In genomic region chr10:102113956-102114857, GRCh38 we compare ENCODE assay signal across 8 cellular contexts. TPM values are rescaled to one million over a fixed set of nuclear protein-coding genes. Genes with fewer than 3 reads are reported as not detected.
DNase-seq lines count a peak whose midpoint lies in the region; ATAC-seq and TF ChIP-seq lines count a peak whose summit lies in the region.

No MANE protein-coding gene starts in this region.

- H3K9me3 Mint-ChIP-seq in GM23338 = no peaks in the 10 kb centered on the region; the same call in 1 of the 3 replicates
- H3K9me3 Mint-ChIP-seq in memory B cell = no peaks in the 10 kb centered on the region
- no peaks in the 10 kb centered on the region for H3K9me3 Mint-ChIP-seq in type B pancreatic cell

- H3F3A ChIP-seq in GM23338 (replicated peaks; ENCODE audit: low read depth) = peaks cover 22% of the 10 kb centered on the region; the same call in 1 of the 2 replicates

- H3K4me1 Mint-ChIP-seq in GM23338 (peaks cover 65% of the 10 kb centered on the region), memory B cell (peaks cover 54% of the 10 kb centered on the region), type B pancreatic cell (ENCODE audit: unreplicated experiment) (peaks cover 52% of the 10 kb centered on the region)

- no peaks in the 10 kb centered on the region for H3K9me2 ChIP-seq in GM23338 (ENCODE audit: insufficient read depth)

- TF ChIP-seq CTCF in GM23338 (conservative IDR thresholded peaks at IDR 0.05; ENCODE audit: low read depth in 2 of 2) (no peak), choroid plexus epithelial cell (conservative IDR thresholded peaks at IDR 0.05; ENCODE audit: low read depth, low read length) (no peak), type B pancreatic cell (conservative IDR thresholded peaks at IDR 0.05) (no peak)

- H3K4me3 ChIP-seq in GM23338 = peak overlapping the region; percentile 95
- H3K4me3 ChIP-seq in NT2/D1 (ENCODE audit: insufficient read length, low read depth) = peak overlapping the region; percentile 66
- peak overlapping the region; percentile 76 for H3K4me3 ChIP-seq in choroid plexus epithelial cell (ENCODE audit: low read depth, low read length)

- H3K36me3 Mint-ChIP-seq in GM23338 (ENCODE audit: low read depth) = peaks cover 37% of the 10 kb centered on the region
- H3K36me3 Mint-ChIP-seq in memory B cell = peaks cover 13% of the 10 kb centered on the region
- peaks cover 22% of the 10 kb centered on the region for H3K36me3 Mint-ChIP-seq in type B pancreatic cell

- H3K4me1 ChIP-seq in GM23338 (ENCODE audit: insufficient read depth) (peaks cover 54% of the 10 kb centered on the region), NT2/D1 (ENCODE audit: insufficient read depth, insufficient read length) (peaks cover 8% of the 10 kb centered on the region)

- H3K27ac Mint-ChIP-seq in GM23338 (peak overlapping the region; percentile 88), memory B cell (peak overlapping the region; percentile 95), type B pancreatic cell (peak overlapping the region; percentile 98)

- H3K4me3 Mint-ChIP-seq in GM23338 = peak overlapping the region; percentile 89
- H3K4me3 Mint-ChIP-seq in memory B cell = peak overlapping the region; percentile 88
- H3K4me3 Mint-ChIP-seq in type B pancreatic cell = peak overlapping the region; percentile 94

- H3K27me3 ChIP-seq in GM23338 (ENCODE audit: insufficient read depth) (no peaks in the 10 kb centered on the region), NT2/D1 (ENCODE audit: insufficient read depth, insufficient read length) (no peaks in the 10 kb centered on the region)

- H3K36me3 ChIP-seq in GM23338 (ENCODE audit: insufficient read depth) (peaks cover 19% of the 10 kb centered on the region), NT2/D1 (ENCODE audit: insufficient read depth, insufficient read length, low read length) (peaks cover 40% of the 10 kb centered on the region)

- peak overlapping the region; percentile 91 for H3K9ac ChIP-seq in NT2/D1 (ENCODE audit: insufficient read length, low read depth)

- H3K27me3 Mint-ChIP-seq in GM23338 (ENCODE audit: insufficient read depth, low read depth, poor library complexity) = peaks cover 18% of the 10 kb centered on the region
- no peaks in the 10 kb centered on the region for H3K27me3 Mint-ChIP-seq in memory B cell
- no peaks in the 10 kb centered on the region for H3K27me3 Mint-ChIP-seq in type B pancreatic cell

- no peak overlapping the region for H2AFZ ChIP-seq in GM23338

- H3K27ac ChIP-seq in GM23338 (ENCODE audit: low read depth) = peak overlapping the region; percentile 45; the same call in 1 of the 2 replicates

- peak; percentile 42 for DNase-seq in EH (ENCODE audit: low read depth)
- DNase-seq in GM23338 (ENCODE audit: low spot score) = peak; percentile 55
- DNase-seq in NT2/D1 (ENCODE audit: low read depth, low spot score) = no peak
- DNase-seq in choroid plexus epithelial cell (ENCODE audit: low read depth) = no peak
- no peak for DNase-seq in memory B cell (ENCODE audit: low spot score in 2 of 2)
- DNase-seq in type B pancreatic cell (ENCODE audit: extremely low spot score, unreplicated experiment) = no peak
- no peak for DNase-seq in SK-N-DZ (ENCODE audit: low spot score)
- DNase-seq in HCEC 1CT = no peak

- H3K9me3 ChIP-seq in NT2/D1 (ENCODE audit: insufficient read depth, low read length) = no peaks in the 10 kb centered on the region

- H4K20me1 ChIP-seq in GM23338 (replicated peaks; ENCODE audit: insufficient read depth) = peaks cover 34% of the 10 kb centered on the region

- peak; percentile 12 for ATAC-seq in GM23338
- ATAC-seq in memory B cell (ENCODE audit: low read depth) = peak; percentile 7

- peaks cover 79% of the 10 kb centered on the region for H3K79me2 ChIP-seq in GM23338 (replicated peaks; ENCODE audit: insufficient read depth)

- peak overlapping the region; percentile 97 for H3K4me2 ChIP-seq in GM23338

TF ChIP-seq in GM23338, 12 proteins besides CTCF, POLR2A, EP300 and RAD21:
- no peak for TF ChIP-seq ZNF331 (CRISPR knock-in tag; IDR thresholded peaks at IDR 0.05; ENCODE audit: low read depth)
- no peak for TF ChIP-seq JUNB (IDR thresholded peaks at IDR 0.05; ENCODE audit: unreplicated experiment)
- no peak for TF ChIP-seq ETS1 (IDR thresholded peaks at IDR 0.05)
- no peak for TF ChIP-seq CREB1 (CRISPR knock-in tag; IDR thresholded peaks at IDR 0.05; ENCODE audit: low read depth)
- TF ChIP-seq EZH2 (IDR thresholded peaks at IDR 0.05; ENCODE audit: low read depth, unreplicated experiment) = no peak

RNA-seq across cellular contexts. Expression of gene LDB1, which starts 6.0 kb away (rescaled TPM):
- 52.9 and 69.3 TPM in 2 replicates for total RNA-seq in GM23338 (2014; rRNA removed; shearing (Covaris generic))
- 16.3 and 19.4 TPM in 2 replicates for polyA plus RNA-seq in GM23338 (2016; fragmentation: Nextera tagmentation; extraction: Ambion mirVana)
- 80.8 and 115 TPM in 2 replicates for total RNA-seq in type B pancreatic cell (ENCODE audit: low replicate concordance)
- polyA plus RNA-seq in SK-N-DZ (2014; cell fraction: cytosol; rRNA removed) = 61.6 and 73.8 TPM in 2 replicates
- polyA plus RNA-seq in SK-N-DZ (2014; cell fraction: nucleus; rRNA removed) = 187 and 202 TPM in 2 replicates

RNA-seq across cellular contexts. Expression of gene PPRC1, which starts 18.6 kb away (rescaled TPM):
- 67.5 and 70.1 TPM in 2 replicates for total RNA-seq in GM23338 (2014; rRNA removed; shearing (Covaris generic))
- 41.1 and 43.2 TPM in 2 replicates for polyA plus RNA-seq in GM23338 (2016; fragmentation: Nextera tagmentation; extraction: Ambion mirVana)
- total RNA-seq in type B pancreatic cell (ENCODE audit: low replicate concordance) = 48.6 and 51.6 TPM in 2 replicates
- 27.8 and 39.6 TPM in 2 replicates for polyA plus RNA-seq in SK-N-DZ (2014; cell fraction: cytosol; rRNA removed)
- polyA plus RNA-seq in SK-N-DZ (2014; cell fraction: nucleus; rRNA removed) = 51.7 and 69.3 TPM in 2 replicates

RNA-seq across cellular contexts. Expression of gene NOLC1, which starts 38.0 kb away (rescaled TPM):
- 145 and 178 TPM in 2 replicates for total RNA-seq in GM23338 (2014; rRNA removed; shearing (Covaris generic))
- 118 and 126 TPM in 2 replicates for polyA plus RNA-seq in GM23338 (2016; fragmentation: Nextera tagmentation; extraction: Ambion mirVana)
- total RNA-seq in type B pancreatic cell (ENCODE audit: low replicate concordance) = 74.8 and 88.0 TPM in 2 replicates
- 108 and 127 TPM in 2 replicates for polyA plus RNA-seq in SK-N-DZ (2014; cell fraction: cytosol; rRNA removed)
- 66.8 and 109 TPM in 2 replicates for polyA plus RNA-seq in SK-N-DZ (2014; cell fraction: nucleus; rRNA removed)

RNA-seq across cellular contexts. Expression of gene HPS6, which starts 49.1 kb away (rescaled TPM):
- 20.3 and 28.7 TPM in 2 replicates for total RNA-seq in GM23338 (2014; rRNA removed; shearing (Covaris generic))
- polyA plus RNA-seq in GM23338 (2016; fragmentation: Nextera tagmentation; extraction: Ambion mirVana) = 4.2 and 4.3 TPM in 2 replicates
- total RNA-seq in type B pancreatic cell (ENCODE audit: low replicate concordance) = 19.1 and 23.1 TPM in 2 replicates
- polyA plus RNA-seq in SK-N-DZ (2014; cell fraction: cytosol; rRNA removed) = 22.2 and 23.3 TPM in 2 replicates
- polyA plus RNA-seq in SK-N-DZ (2014; cell fraction: nucleus; rRNA removed) = 11.3 and 15.6 TPM in 2 replicates

RNA-seq across cellular contexts. Expression of gene ARMH3, which starts 58.2 kb away (rescaled TPM):
- 11.1 and 97.4 TPM in 2 replicates for total RNA-seq in GM23338 (2014; rRNA removed; shearing (Covaris generic))
- 8.0 and 8.7 TPM in 2 replicates for polyA plus RNA-seq in GM23338 (2016; fragmentation: Nextera tagmentation; extraction: Ambion mirVana)
- 20.5 and 22.2 TPM in 2 replicates for total RNA-seq in type B pancreatic cell (ENCODE audit: low replicate concordance)
- 4.0 and 6.6 TPM in 2 replicates for polyA plus RNA-seq in SK-N-DZ (2014; cell fraction: cytosol; rRNA removed)
- 10.2 and 174 TPM in 2 replicates for polyA plus RNA-seq in SK-N-DZ (2014; cell fraction: nucleus; rRNA removed)

Comparison
In these comparisons a context has a peak if more than half of its experiments do, and no peak if none do; other contexts are left out.
1. DNase-seq: peak in EH (single experiment) and GM23338 (single experiment); none in NT2/D1 (single experiment), choroid plexus epithelial cell (single experiment), memory B cell (0 of 2), type B pancreatic cell (single experiment), SK-N-DZ (single experiment) and HCEC 1CT (single experiment).
2. Peak in every context shown above with its lines, with median percentiles within 50 percentile points of each other: H3K4me3 ChIP-seq, H3K27ac Mint-ChIP-seq and H3K4me3 Mint-ChIP-seq.